Comparison of ENCODE assay signal across 2 cellular contexts in the genomic region with DNA sequence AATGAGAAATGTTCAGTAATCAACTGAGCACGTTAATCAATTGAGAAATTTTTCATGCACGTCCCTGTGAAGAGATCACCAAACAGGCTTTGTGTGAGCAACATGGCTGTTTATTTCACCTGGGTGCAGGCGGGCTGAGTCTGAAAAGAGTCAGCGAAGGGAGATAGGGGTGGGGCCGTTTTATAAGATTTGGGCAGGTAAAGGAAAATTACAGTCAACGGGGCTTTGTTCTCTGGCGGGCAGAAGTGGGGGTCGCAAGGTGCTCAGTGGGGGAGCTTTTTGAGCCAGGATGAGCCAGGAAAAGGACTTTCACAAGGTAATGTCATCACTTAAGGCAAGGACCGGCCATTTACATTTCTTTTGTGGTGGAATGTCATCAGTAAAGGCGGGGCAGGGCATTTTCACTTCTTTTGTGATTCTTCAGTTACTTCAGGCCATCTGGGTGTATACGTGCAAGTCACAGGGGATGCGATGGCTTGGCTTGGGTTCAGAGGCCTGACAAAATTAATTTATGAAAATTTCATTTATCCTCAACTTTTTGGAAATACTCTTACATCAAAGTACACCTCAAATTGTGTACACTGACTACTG.
TF ChIP-seq lines count a peak whose summit lies in the region.

No MANE protein-coding gene starts in this region.

TF ChIP-seq in GM23338, 12 proteins besides CTCF, POLR2A, EP300 and RAD21 (continued from another document):
- TF ChIP-seq, protein P1, sequence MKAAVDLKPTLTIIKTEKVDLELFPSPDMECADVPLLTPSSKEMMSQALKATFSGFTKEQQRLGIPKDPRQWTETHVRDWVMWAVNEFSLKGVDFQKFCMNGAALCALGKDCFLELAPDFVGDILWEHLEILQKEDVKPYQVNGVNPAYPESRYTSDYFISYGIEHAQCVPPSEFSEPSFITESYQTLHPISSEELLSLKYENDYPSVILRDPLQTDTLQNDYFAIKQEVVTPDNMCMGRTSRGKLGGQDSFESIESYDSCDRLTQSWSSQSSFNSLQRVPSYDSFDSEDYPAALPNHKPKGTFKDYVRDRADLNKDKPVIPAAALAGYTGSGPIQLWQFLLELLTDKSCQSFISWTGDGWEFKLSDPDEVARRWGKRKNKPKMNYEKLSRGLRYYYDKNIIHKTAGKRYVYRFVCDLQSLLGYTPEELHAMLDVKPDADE (IDR thresholded peaks at IDR 0.05): 0 out of 2 replicates have a peak, but pooled peaks have one; percentile 49

TF ChIP-seq in WTC11, 78 proteins besides CTCF, POLR2A, EP300 and RAD21:
- TF ChIP-seq, protein P2, sequence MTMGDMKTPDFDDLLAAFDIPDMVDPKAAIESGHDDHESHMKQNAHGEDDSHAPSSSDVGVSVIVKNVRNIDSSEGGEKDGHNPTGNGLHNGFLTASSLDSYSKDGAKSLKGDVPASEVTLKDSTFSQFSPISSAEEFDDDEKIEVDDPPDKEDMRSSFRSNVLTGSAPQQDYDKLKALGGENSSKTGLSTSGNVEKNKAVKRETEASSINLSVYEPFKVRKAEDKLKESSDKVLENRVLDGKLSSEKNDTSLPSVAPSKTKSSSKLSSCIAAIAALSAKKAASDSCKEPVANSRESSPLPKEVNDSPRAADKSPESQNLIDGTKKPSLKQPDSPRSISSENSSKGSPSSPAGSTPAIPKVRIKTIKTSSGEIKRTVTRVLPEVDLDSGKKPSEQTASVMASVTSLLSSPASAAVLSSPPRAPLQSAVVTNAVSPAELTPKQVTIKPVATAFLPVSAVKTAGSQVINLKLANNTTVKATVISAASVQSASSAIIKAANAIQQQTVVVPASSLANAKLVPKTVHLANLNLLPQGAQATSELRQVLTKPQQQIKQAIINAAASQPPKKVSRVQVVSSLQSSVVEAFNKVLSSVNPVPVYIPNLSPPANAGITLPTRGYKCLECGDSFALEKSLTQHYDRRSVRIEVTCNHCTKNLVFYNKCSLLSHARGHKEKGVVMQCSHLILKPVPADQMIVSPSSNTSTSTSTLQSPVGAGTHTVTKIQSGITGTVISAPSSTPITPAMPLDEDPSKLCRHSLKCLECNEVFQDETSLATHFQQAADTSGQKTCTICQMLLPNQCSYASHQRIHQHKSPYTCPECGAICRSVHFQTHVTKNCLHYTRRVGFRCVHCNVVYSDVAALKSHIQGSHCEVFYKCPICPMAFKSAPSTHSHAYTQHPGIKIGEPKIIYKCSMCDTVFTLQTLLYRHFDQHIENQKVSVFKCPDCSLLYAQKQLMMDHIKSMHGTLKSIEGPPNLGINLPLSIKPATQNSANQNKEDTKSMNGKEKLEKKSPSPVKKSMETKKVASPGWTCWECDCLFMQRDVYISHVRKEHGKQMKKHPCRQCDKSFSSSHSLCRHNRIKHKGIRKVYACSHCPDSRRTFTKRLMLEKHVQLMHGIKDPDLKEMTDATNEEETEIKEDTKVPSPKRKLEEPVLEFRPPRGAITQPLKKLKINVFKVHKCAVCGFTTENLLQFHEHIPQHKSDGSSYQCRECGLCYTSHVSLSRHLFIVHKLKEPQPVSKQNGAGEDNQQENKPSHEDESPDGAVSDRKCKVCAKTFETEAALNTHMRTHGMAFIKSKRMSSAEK (CRISPR knock-in tag; IDR thresholded peaks at IDR 0.05; ENCODE audit: borderline replicate concordance): 0 out of 2 replicates have a peak, but pooled peaks have one; percentile 33
- TF ChIP-seq ETV6 (CRISPR knock-in tag; IDR thresholded peaks at IDR 0.05) (peak; percentile 67), ZNF121 (CRISPR knock-in tag; IDR thresholded peaks at IDR 0.05) (0 out of 2 replicates have a peak, but pooled peaks have one; percentile 23), TEAD1 (CRISPR knock-in tag; IDR thresholded peaks at IDR 0.05) (peak; percentile 42; the same call in 1 of the 2 replicates)
- TF ChIP-seq, protein P3, sequence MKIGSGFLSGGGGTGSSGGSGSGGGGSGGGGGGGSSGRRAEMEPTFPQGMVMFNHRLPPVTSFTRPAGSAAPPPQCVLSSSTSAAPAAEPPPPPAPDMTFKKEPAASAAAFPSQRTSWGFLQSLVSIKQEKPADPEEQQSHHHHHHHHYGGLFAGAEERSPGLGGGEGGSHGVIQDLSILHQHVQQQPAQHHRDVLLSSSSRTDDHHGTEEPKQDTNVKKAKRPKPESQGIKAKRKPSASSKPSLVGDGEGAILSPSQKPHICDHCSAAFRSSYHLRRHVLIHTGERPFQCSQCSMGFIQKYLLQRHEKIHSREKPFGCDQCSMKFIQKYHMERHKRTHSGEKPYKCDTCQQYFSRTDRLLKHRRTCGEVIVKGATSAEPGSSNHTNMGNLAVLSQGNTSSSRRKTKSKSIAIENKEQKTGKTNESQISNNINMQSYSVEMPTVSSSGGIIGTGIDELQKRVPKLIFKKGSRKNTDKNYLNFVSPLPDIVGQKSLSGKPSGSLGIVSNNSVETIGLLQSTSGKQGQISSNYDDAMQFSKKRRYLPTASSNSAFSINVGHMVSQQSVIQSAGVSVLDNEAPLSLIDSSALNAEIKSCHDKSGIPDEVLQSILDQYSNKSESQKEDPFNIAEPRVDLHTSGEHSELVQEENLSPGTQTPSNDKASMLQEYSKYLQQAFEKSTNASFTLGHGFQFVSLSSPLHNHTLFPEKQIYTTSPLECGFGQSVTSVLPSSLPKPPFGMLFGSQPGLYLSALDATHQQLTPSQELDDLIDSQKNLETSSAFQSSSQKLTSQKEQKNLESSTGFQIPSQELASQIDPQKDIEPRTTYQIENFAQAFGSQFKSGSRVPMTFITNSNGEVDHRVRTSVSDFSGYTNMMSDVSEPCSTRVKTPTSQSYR (CRISPR knock-in tag; IDR thresholded peaks at IDR 0.05): peak; percentile 56; the same call in 1 of the 2 replicates
TF ChIP-seq in WTC11: peak in this region for 5; not testable (repeated sequence) for 73.
